1 cellular context compared by ENCODE assay signal in the genomic region with DNA sequence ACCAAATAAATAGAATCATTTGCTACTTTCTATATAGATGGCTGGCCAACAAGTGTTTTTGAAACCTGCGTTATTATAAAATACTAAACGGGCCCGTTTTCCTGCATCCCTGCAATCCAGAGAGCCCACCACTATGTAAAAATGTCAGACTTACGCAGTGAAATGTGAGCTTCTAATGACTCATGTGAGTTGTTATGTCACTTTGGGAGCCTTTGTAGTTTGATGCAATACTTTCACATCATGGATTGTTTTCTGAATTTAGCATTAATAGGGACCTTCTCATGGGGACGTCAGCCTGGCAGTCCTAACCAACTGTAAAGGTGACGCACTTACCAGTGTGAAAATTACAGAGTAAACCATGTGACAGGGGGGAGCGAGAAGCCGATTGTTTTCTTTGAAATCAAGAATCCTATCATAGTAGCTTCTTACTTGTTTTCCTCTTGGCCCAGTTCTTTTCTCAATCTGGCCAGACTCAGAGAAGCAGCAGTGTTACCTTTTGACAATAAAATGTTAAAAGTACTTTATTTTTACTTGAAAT.
TF ChIP-seq lines count a peak whose summit lies in the region.

No MANE protein-coding gene starts in this region.

TF ChIP-seq in GM23338, 12 proteins besides CTCF, POLR2A, EP300 and RAD21 (continued from another document):
- TF ChIP-seq, protein P1, sequence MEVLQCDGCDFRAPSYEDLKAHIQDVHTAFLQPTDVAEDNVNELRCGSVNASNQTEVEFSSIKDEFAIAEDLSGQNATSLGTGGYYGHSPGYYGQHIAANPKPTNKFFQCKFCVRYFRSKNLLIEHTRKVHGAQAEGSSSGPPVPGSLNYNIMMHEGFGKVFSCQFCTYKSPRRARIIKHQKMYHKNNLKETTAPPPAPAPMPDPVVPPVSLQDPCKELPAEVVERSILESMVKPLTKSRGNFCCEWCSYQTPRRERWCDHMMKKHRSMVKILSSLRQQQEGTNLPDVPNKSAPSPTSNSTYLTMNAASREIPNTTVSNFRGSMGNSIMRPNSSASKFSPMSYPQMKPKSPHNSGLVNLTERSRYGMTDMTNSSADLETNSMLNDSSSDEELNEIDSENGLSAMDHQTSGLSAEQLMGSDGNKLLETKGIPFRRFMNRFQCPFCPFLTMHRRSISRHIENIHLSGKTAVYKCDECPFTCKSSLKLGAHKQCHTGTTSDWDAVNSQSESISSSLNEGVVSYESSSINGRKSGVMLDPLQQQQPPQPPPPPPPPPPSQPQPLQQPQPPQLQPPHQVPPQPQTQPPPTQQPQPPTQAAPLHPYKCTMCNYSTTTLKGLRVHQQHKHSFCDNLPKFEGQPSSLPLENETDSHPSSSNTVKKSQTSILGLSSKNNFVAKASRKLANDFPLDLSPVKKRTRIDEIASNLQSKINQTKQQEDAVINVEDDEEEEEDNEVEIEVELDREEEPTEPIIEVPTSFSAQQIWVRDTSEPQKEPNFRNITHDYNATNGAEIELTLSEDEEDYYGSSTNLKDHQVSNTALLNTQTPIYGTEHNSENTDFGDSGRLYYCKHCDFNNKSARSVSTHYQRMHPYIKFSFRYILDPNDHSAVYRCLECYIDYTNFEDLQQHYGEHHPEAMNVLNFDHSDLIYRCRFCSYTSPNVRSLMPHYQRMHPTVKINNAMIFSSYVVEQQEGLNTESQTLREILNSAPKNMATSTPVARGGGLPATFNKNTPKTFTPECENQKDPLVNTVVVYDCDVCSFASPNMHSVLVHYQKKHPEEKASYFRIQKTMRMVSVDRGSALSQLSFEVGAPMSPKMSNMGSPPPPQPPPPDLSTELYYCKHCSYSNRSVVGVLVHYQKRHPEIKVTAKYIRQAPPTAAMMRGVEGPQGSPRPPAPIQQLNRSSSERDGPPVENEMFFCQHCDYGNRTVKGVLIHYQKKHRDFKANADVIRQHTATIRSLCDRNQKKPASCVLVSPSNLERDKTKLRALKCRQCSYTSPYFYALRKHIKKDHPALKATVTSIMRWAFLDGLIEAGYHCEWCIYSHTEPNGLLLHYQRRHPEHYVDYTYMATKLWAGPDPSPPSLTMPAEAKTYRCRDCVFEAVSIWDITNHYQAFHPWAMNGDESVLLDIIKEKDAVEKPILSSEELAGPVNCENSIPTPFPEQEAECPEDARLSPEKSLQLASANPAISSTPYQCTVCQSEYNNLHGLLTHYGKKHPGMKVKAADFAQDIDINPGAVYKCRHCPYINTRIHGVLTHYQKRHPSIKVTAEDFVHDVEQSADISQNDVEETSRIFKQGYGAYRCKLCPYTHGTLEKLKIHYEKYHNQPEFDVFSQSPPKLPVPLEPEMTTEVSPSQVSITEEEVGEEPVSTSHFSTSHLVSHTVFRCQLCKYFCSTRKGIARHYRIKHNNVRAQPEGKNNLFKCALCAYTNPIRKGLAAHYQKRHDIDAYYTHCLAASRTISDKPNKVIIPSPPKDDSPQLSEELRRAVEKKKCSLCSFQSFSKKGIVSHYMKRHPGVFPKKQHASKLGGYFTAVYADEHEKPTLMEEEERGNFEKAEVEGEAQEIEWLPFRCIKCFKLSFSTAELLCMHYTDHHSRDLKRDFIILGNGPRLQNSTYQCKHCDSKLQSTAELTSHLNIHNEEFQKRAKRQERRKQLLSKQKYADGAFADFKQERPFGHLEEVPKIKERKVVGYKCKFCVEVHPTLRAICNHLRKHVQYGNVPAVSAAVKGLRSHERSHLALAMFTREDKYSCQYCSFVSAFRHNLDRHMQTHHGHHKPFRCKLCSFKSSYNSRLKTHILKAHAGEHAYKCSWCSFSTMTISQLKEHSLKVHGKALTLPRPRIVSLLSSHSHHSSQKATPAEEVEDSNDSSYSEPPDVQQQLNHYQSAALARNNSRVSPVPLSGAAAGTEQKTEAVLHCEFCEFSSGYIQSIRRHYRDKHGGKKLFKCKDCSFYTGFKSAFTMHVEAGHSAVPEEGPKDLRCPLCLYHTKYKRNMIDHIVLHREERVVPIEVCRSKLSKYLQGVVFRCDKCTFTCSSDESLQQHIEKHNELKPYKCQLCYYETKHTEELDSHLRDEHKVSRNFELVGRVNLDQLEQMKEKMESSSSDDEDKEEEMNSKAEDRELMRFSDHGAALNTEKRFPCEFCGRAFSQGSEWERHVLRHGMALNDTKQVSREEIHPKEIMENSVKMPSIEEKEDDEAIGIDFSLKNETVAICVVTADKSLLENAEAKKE (CRISPR knock-in tag; IDR thresholded peaks at IDR 0.05) = no peak
- TF ChIP-seq, protein P2, sequence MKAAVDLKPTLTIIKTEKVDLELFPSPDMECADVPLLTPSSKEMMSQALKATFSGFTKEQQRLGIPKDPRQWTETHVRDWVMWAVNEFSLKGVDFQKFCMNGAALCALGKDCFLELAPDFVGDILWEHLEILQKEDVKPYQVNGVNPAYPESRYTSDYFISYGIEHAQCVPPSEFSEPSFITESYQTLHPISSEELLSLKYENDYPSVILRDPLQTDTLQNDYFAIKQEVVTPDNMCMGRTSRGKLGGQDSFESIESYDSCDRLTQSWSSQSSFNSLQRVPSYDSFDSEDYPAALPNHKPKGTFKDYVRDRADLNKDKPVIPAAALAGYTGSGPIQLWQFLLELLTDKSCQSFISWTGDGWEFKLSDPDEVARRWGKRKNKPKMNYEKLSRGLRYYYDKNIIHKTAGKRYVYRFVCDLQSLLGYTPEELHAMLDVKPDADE (IDR thresholded peaks at IDR 0.05) = no peak
- TF ChIP-seq EZH2 (IDR thresholded peaks at IDR 0.05; ENCODE audit: low read depth, unreplicated experiment) (no peak), REST (IDR thresholded peaks at IDR 0.05; ENCODE audit: unreplicated experiment) (no peak), ZNF114 (CRISPR knock-in tag; IDR thresholded peaks at IDR 0.05) (no peak), STAT1 (IDR thresholded peaks at IDR 0.05; ENCODE audit: unreplicated experiment) (no peak), ZNF331 (CRISPR knock-in tag; IDR thresholded peaks at IDR 0.05; ENCODE audit: low read depth) (no peak), JUNB (IDR thresholded peaks at IDR 0.05; ENCODE audit: unreplicated experiment) (no peak), CREB1 (CRISPR knock-in tag; IDR thresholded peaks at IDR 0.05; ENCODE audit: low read depth) (no peak)
